2 cellular contexts compared by ENCODE assay signal in the genomic region with DNA sequence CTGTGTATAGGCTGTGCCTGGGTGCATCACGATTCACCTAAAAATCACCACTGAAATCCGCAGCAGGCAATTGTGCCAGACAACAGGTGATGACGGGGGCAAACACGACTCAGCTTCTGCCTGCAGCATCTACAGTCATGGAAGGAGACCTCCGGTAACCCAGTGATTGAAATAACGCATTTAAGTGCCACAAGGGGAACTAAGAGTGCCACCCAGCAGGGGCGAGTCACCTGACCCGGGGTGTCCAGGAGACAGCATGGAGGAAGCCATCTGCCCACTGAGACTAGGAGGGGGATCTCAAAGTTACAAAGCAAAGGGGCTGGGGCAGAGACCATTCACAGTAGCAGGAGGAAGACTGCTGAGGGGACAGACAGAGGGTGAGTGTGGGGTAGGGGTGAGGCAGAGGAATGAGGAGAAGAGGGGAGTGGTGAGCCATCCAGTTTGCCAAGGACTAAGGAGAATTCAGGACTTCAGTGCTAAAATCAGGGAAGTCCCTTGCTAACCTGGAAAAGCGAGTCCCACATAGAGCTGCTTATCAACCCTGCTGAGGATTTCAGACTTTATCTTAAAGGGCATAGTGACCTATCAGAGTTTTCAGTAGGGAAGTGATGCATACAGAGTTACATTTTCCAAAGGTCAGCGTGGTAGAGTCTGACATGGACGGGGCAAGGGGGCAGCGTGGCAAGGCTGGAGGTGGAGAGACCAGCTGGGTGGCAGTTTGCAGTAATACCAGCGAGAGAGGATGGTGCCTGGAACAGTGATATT.
A peak's percentile ranks its signal among the peaks of the same experiment; 100 is the strongest.
TF ChIP-seq lines count a peak whose summit lies in the region.

No MANE protein-coding gene starts in this region.

TF ChIP-seq in Ishikawa, 13 proteins besides CTCF, POLR2A, EP300 and RAD21:
- TF ChIP-seq, protein P1, sequence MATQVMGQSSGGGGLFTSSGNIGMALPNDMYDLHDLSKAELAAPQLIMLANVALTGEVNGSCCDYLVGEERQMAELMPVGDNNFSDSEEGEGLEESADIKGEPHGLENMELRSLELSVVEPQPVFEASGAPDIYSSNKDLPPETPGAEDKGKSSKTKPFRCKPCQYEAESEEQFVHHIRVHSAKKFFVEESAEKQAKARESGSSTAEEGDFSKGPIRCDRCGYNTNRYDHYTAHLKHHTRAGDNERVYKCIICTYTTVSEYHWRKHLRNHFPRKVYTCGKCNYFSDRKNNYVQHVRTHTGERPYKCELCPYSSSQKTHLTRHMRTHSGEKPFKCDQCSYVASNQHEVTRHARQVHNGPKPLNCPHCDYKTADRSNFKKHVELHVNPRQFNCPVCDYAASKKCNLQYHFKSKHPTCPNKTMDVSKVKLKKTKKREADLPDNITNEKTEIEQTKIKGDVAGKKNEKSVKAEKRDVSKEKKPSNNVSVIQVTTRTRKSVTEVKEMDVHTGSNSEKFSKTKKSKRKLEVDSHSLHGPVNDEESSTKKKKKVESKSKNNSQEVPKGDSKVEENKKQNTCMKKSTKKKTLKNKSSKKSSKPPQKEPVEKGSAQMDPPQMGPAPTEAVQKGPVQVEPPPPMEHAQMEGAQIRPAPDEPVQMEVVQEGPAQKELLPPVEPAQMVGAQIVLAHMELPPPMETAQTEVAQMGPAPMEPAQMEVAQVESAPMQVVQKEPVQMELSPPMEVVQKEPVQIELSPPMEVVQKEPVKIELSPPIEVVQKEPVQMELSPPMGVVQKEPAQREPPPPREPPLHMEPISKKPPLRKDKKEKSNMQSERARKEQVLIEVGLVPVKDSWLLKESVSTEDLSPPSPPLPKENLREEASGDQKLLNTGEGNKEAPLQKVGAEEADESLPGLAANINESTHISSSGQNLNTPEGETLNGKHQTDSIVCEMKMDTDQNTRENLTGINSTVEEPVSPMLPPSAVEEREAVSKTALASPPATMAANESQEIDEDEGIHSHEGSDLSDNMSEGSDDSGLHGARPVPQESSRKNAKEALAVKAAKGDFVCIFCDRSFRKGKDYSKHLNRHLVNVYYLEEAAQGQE (IDR thresholded peaks at IDR 0.05; ENCODE audit: low read depth): no peak
- TF ChIP-seq, protein P2, sequence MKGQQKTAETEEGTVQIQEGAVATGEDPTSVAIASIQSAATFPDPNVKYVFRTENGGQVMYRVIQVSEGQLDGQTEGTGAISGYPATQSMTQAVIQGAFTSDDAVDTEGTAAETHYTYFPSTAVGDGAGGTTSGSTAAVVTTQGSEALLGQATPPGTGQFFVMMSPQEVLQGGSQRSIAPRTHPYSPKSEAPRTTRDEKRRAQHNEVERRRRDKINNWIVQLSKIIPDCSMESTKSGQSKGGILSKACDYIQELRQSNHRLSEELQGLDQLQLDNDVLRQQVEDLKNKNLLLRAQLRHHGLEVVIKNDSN (IDR thresholded peaks at IDR 0.05): peak; percentile 46; the same call in 1 of the 2 replicates
- no peak for TF ChIP-seq FOXM1 (IDR thresholded peaks at IDR 0.05; ENCODE audit: borderline replicate concordance, low read depth)

TF ChIP-seq in K562, 482 proteins besides CTCF, POLR2A, EP300 and RAD21:
- TF ChIP-seq ZBTB11 (CRISPR knock-in tag; IDR thresholded peaks at IDR 0.05) (peak in 1 of 3 experiments; percentile 21; a peak in 1 of 6 replicates), USF2 (CRISPR knock-in tag; IDR thresholded peaks at IDR 0.05) (no peak)
TF ChIP-seq in K562: peak in this region for 1.
